Comparison of ENCODE assay signal across 27 cellular contexts in genomic region chr5:92906798-92907380, GRCh38.
"Had no signal": no experiment of that assay in that cellular context is flagged by ENCODE, and none has a peak within 500 bp of the region (broad histone marks: within the 10 kb centered on the region; RNA-seq: fewer than 3 reads in every experiment).

No MANE protein-coding gene starts in this region.

- H3K4me1 Mint-ChIP-seq: memory B cell; naive B cell; stimulated activated memory B cell treated with anti-CD40 and anti-IgM and Interleukin-4, amounts not matched to agents 10 μg/mL and 1 μg/mL and 100 μg/mL, for 72 hours had no signal

- H3K4me3 ChIP-seq: dorsolateral prefrontal cortex, gastrocnemius medialis, lung, mucosa of descending colon, ovary, psoas muscle, skin epidermis, spleen, testis, tibial artery had no signal

- DNase-seq: dorsolateral prefrontal cortex; effector CD4-positive, alpha-beta T cell; foreskin fibroblast; gastrocnemius medialis; head of caudate nucleus; mucosa of descending colon; naive B cell; occipital lobe; ovary; posterior cingulate gyrus; psoas muscle; right cardiac atrium; spleen; stimulated activated CD4-positive, alpha-beta T cell treated with anti-CD3 and anti-CD28 coated beads, Interleukin-4, amount 100 ng/mL, for 4 hours; stimulated activated naive CD8-positive, alpha-beta T cell treated with anti-CD3 and anti-CD28 coated beads, Interleukin-15, Interleukin-2, amounts not matched to agents 100 U/mL and 50 U/mL, for 24 hours; substantia nigra; testis; tibial artery had no signal

- H3K4me3 Mint-ChIP-seq: memory B cell; naive B cell; natural killer cell treated with Interleukin-12 subunit alpha and Interleukin-12 subunit beta and Interleukin-15 and Interleukin-18, amount 100 ng/mL, for 72 hours; stimulated activated memory B cell treated with anti-CD40 and anti-IgM and Interleukin-4, amounts not matched to agents 10 μg/mL and 1 μg/mL and 100 μg/mL, for 72 hours; type B pancreatic cell had no signal

- H3K36me3 ChIP-seq: gastrocnemius medialis, ovary, spleen, tibial artery had no signal

- H3K27ac Mint-ChIP-seq: memory B cell; naive B cell; natural killer cell treated with Interleukin-12 subunit alpha and Interleukin-12 subunit beta and Interleukin-15 and Interleukin-18, amount 100 ng/mL, for 72 hours; stimulated activated memory B cell treated with anti-CD40 and anti-IgM and Interleukin-4, amounts not matched to agents 10 μg/mL and 1 μg/mL and 100 μg/mL, for 72 hours had no signal

- H3K36me3 Mint-ChIP-seq: memory B cell; naive B cell; natural killer cell treated with Interleukin-12 subunit alpha and Interleukin-12 subunit beta and Interleukin-15 and Interleukin-18, amount 100 ng/mL, for 72 hours; stimulated activated memory B cell treated with anti-CD40 and anti-IgM and Interleukin-4, amounts not matched to agents 10 μg/mL and 1 μg/mL and 100 μg/mL, for 72 hours; type B pancreatic cell had no signal

- H3K9me3 Mint-ChIP-seq: memory B cell; stimulated activated memory B cell treated with anti-CD40 and anti-IgM and Interleukin-4, amounts not matched to agents 10 μg/mL and 1 μg/mL and 100 μg/mL, for 72 hours; type B pancreatic cell had no signal

- H3K9me3 ChIP-seq: gastrocnemius medialis, mucosa of descending colon, ovary, psoas muscle, spleen, testis, tibial artery had no signal

- H3K4me1 ChIP-seq: gastrocnemius medialis, testis had no signal

- H3K27ac ChIP-seq: gastrocnemius medialis, ovary, psoas muscle, skin epidermis, testis, tibial artery had no signal

- ATAC-seq: gastrocnemius medialis; left lobe of liver; mucosa of descending colon; natural killer cell treated with Interleukin-12 subunit alpha and Interleukin-12 subunit beta and Interleukin-15 and Interleukin-18, amount 100 ng/mL, for 72 hours; psoas muscle; right cardiac atrium; stimulated activated memory B cell treated with anti-CD40 and anti-IgM and Interleukin-4, amounts not matched to agents 10 μg/mL and 1 μg/mL and 100 μg/mL, for 72 hours; stimulated activated naive CD8-positive, alpha-beta T cell treated with anti-CD3 and anti-CD28 coated beads, Interleukin-15, Interleukin-2, amounts not matched to agents 100 U/mL and 50 U/mL, for 24 hours had no signal

- FAIRE-seq: colon, keratinocyte had no signal

- H3K27me3 Mint-ChIP-seq: memory B cell; naive B cell; natural killer cell treated with Interleukin-12 subunit alpha and Interleukin-12 subunit beta and Interleukin-15 and Interleukin-18, amount 100 ng/mL, for 72 hours; stimulated activated memory B cell treated with anti-CD40 and anti-IgM and Interleukin-4, amounts not matched to agents 10 μg/mL and 1 μg/mL and 100 μg/mL, for 72 hours; type B pancreatic cell had no signal

- H3K27me3 ChIP-seq: gastrocnemius medialis, ovary, spleen, testis, tibial artery had no signal
